Comparison of ENCODE assay signal across 8 cellular contexts in the genomic region with DNA sequence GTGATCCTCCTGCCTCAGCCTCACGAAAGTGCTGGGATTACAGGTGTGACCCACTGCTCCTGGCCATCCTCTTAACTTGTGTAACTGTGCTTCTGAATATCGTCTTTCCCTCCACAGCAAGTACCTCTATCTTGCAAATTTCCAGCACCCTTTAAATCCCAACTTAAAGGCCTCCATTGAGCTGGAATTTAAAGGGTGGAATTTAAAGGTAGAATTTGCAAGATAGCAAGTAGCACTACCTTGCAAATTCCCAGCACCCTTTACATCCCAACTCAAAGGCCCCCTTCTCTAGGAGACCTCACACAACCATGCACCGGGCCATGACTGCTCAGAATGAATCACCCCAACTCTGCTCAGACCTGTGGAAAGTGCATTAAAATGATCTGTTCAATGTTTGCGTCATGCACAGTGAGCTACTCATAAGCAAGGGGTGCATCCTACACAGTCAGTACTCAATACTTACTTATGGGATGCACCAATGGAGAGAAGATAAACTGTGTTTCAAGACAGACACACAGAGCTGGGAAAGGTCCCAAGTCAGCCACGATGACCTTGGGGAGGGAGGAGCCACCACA.
"Had no signal": no experiment of that assay in that cellular context is flagged by ENCODE, and none has a peak within 500 bp of the region (broad histone marks: within the 10 kb centered on the region; RNA-seq: fewer than 3 reads in every experiment).

No MANE protein-coding gene starts in this region.

- H3K36me3 ChIP-seq: heart right ventricle, left lung had no signal

- H3K27me3 ChIP-seq: body of pancreas, heart right ventricle, left lung had no signal

- H3K9me3 ChIP-seq: body of pancreas had no signal

- DNase-seq: activated naive CD4-positive, alpha-beta T cell treated with anti-CD3 and anti-CD28 coated beads, Interleukin-2, amount 10 ng/mL, durations not matched to agents 7 days and 5 days; left lung; mesendoderm; stimulated activated CD4-positive, alpha-beta T cell treated with anti-CD3 and anti-CD28 coated beads, Interleukin-2, amount 100 ng/mL, for 48 hours; stimulated activated naive CD4-positive, alpha-beta T cell treated with Interleukin-2 at 50 U/mL for 16 hours had no signal

- H3K4me3 ChIP-seq: body of pancreas, heart right ventricle, left lung had no signal

- H3K4me1 ChIP-seq: body of pancreas had no signal

- ATAC-seq: activated CD4-positive, CD25-positive, alpha-beta regulatory T cell treated with anti-CD3 and anti-CD28 coated beads, Interleukin-2, amount 50 U/mL, for 24 hours had no signal

- H3K27ac ChIP-seq: heart right ventricle, left lung had no signal
